ENCODE assay signal across 1 cellular context in the genomic region with DNA sequence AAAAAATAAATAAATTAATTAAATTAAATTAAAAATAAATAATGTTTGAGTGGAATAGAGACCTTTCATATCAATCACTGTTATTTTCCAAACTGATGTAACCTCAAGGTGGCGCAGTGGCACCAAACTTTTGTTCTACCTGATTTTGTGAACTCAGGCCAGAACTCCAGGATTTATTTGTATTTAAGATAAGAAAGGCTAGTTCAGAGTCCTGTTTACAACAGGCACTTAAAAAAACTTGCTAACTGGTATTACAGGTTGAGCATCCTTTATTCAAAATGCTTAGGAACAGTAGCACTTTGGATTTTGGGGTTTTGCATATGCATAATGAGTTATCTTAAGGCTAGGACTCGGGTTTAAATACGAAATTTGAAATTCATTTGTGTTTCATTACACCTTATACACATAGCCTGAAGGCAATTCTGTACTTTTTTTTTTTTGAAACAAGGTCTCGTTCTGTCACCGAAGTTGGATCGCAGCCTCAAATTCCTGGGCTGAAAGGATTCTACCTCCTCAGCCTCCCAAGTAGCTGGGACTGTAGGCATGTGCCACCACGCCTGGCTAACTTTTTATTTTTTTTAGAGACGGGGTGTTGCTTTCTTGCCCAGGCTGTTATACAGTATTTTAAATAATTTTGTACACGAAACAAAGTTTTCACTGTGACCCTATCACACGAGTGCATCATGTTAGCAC.
TF ChIP-seq lines count a peak whose summit lies in the region.

No MANE protein-coding gene starts in this region.

TF ChIP-seq in A549, 52 proteins besides CTCF, POLR2A, EP300 and RAD21:
- TF ChIP-seq ZSCAN20 (CRISPR knock-in tag; IDR thresholded peaks at IDR 0.05) (no peak), FOSB (CRISPR knock-in tag; IDR thresholded peaks at IDR 0.05) (no peak), TFCP2L1 (CRISPR knock-in tag; IDR thresholded peaks at IDR 0.05) (no peak), MAZ (IDR thresholded peaks at IDR 0.05; ENCODE audit: borderline replicate concordance, low read depth, low read length) (no peak), EHMT2 (IDR thresholded peaks at IDR 0.05; ENCODE audit: low read depth) (no peak), NR3C1 (IDR thresholded peaks at IDR 0.05) (no peak), HOXB5 (CRISPR knock-in tag; IDR thresholded peaks at IDR 0.05) (no peak), HDAC2 (IDR thresholded peaks at IDR 0.05) (no peak), HOXB13 (CRISPR knock-in tag; IDR thresholded peaks at IDR 0.05; ENCODE audit: low read depth) (no peak), KDM1A (IDR thresholded peaks at IDR 0.05; ENCODE audit: low read depth) (no peak)
- TF ChIP-seq, protein P1, sequence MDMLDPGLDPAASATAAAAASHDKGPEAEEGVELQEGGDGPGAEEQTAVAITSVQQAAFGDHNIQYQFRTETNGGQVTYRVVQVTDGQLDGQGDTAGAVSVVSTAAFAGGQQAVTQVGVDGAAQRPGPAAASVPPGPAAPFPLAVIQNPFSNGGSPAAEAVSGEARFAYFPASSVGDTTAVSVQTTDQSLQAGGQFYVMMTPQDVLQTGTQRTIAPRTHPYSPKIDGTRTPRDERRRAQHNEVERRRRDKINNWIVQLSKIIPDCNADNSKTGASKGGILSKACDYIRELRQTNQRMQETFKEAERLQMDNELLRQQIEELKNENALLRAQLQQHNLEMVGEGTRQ (IDR thresholded peaks at IDR 0.05): no peak
- TF ChIP-seq, protein P2, sequence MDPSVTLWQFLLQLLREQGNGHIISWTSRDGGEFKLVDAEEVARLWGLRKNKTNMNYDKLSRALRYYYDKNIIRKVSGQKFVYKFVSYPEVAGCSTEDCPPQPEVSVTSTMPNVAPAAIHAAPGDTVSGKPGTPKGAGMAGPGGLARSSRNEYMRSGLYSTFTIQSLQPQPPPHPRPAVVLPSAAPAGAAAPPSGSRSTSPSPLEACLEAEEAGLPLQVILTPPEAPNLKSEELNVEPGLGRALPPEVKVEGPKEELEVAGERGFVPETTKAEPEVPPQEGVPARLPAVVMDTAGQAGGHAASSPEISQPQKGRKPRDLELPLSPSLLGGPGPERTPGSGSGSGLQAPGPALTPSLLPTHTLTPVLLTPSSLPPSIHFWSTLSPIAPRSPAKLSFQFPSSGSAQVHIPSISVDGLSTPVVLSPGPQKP (IDR thresholded peaks at IDR 0.05; ENCODE audit: low read depth, low read length): no peak
